In the genomic region with DNA sequence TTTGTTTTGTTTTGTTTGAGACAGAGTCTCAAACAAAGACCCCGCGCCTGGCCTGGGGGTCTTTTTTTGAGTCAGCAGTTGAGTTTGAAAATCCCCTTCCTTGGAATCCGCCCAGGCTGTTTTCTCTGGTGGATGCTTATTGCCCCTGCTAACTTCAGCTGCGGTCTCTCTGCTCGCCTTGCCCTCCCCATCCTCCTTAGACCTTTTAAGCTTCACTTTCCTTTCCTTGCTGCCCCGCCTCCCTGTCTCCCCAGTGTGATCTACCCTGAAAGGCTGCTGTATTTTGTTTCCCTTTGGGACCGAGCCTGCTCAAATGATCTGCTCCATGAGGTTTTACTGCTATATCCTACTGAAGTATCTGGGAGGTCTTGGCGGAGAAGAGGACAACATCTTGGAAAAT, we compare ENCODE assay signal across 13 cellular contexts. TPM values are rescaled to one million over a fixed set of nuclear protein-coding genes. Genes with fewer than 3 reads are reported as not detected.
DNase-seq lines count a peak whose midpoint lies in the region; ATAC-seq and TF ChIP-seq lines count a peak whose summit lies in the region.
"Had no signal": no experiment of that assay in that cellular context is flagged by ENCODE, and none has a peak within 500 bp of the region (broad histone marks: within the 10 kb centered on the region; RNA-seq: fewer than 3 reads in every experiment).

No MANE protein-coding gene starts in this region.

- no peaks in the 10 kb centered on the region for H3K27me3 Mint-ChIP-seq in activated naive CD8-positive, alpha-beta T cell treated with anti-CD3 and anti-CD28 coated beads, Interleukin-2, amount 10 ng/mL, durations not matched to agents 7 days and 5 days
- no peaks in the 10 kb centered on the region; the same call in 1 of the 2 replicates for H3K27me3 Mint-ChIP-seq in HFFc6 (ENCODE audit: insufficient read depth)

- peak overlapping the region; percentile 82 for H3K4me3 Mint-ChIP-seq in activated naive CD8-positive, alpha-beta T cell treated with anti-CD3 and anti-CD28 coated beads, Interleukin-2, amount 10 ng/mL, durations not matched to agents 7 days and 5 days
- H3K4me3 Mint-ChIP-seq in HFFc6 = no peak overlapping the region

- TF ChIP-seq CTCF in GM13976 (IDR thresholded peaks at IDR 0.05; ENCODE audit: borderline replicate concordance, control extremely low read depth, extremely low read depth, insufficient read depth, missing control alignments) (no peak), HFFc6 (IDR thresholded peaks at IDR 0.05) (no peak)

- H3K4me1 Mint-ChIP-seq in activated naive CD8-positive, alpha-beta T cell treated with anti-CD3 and anti-CD28 coated beads, Interleukin-2, amount 10 ng/mL, durations not matched to agents 7 days and 5 days = peaks cover 54% of the 10 kb centered on the region
- peaks cover 29% of the 10 kb centered on the region for H3K4me1 Mint-ChIP-seq in HFFc6 (ENCODE audit: low read depth)

- ATAC-seq in activated naive CD8-positive, alpha-beta T cell treated with anti-CD3 and anti-CD28 coated beads, Interleukin-2, amount 10 ng/mL, durations not matched to agents 7 days and 5 days (ENCODE audit: low read depth) = peak; percentile 51

- peak; percentile 81 for DNase-seq in GM13976 (ENCODE audit: low spot score)
- peak; percentile 26 to 32 for DNase-seq in activated CD4-positive, alpha-beta T cell treated with anti-CD3 and anti-CD28 coated beads for 4 hours
- DNase-seq in activated naive CD8-positive, alpha-beta T cell treated with anti-CD3 and anti-CD28 coated beads, Interleukin-2, amount 10 ng/mL, durations not matched to agents 7 days and 5 days = peak; percentile 47
- DNase-seq in stimulated activated CD4-positive, alpha-beta T cell treated with anti-CD3 and anti-CD28 coated beads, Interleukin-4, amount 100 ng/mL, for 1 hour = peak; percentile 28
- no peak for DNase-seq in NCI-H2081 (lab: John Stamatoyannopoulos, UW)
- DNase-seq in activated effector memory CD4-positive, alpha-beta T cell treated with anti-CD3 and anti-CD28 coated beads, Interleukin-2, amount 50 U/mL, for 16 hours = no peak
- DNase-seq in C1 segment of cervical spinal cord (lab: John Stamatoyannopoulos, UW) = no peak
- no peak for DNase-seq in HFFc6
- DNase-seq: cerebellar nuclear complex, GOT3, mammary epithelial cell, MM.1S, PC-9 had no signal

- peaks cover 55% of the 10 kb centered on the region for H3K36me3 Mint-ChIP-seq in activated naive CD8-positive, alpha-beta T cell treated with anti-CD3 and anti-CD28 coated beads, Interleukin-2, amount 10 ng/mL, durations not matched to agents 7 days and 5 days
- no peaks in the 10 kb centered on the region for H3K36me3 Mint-ChIP-seq in HFFc6 (ENCODE audit: low read depth)

- H3K9me3 Mint-ChIP-seq in activated naive CD8-positive, alpha-beta T cell treated with anti-CD3 and anti-CD28 coated beads, Interleukin-2, amount 10 ng/mL, durations not matched to agents 7 days and 5 days = no peaks in the 10 kb centered on the region
- no peaks in the 10 kb centered on the region for H3K9me3 Mint-ChIP-seq in HFFc6

- in situ Hi-C loops in GM13976 (cut with MboI; ENCODE audit: low sequenced_read_pairs, unreplicated experiment) = no loop called here

- H3K27ac Mint-ChIP-seq in activated naive CD8-positive, alpha-beta T cell treated with anti-CD3 and anti-CD28 coated beads, Interleukin-2, amount 10 ng/mL, durations not matched to agents 7 days and 5 days = peak overlapping the region; percentile 87
- no peak overlapping the region for H3K27ac Mint-ChIP-seq in HFFc6

- POLR2A ChIA-PET in activated naive CD8-positive, alpha-beta T cell treated with anti-CD3 and anti-CD28 coated beads, Interleukin-2, amount 10 ng/mL, durations not matched to agents 7 days and 5 days (lab: Charles Lee) = interaction anchor here (0.5 to 5.5 kb wide), 10 partner anchors 9 to 1961 kb away, joined by 3 to 70 read pairs (median 4); a partner anchor contains a TSS

RNA-seq across cellular contexts. Expression of a gene that starts 2.5 kb away (rescaled TPM):
- 10 to 100 TPM; 53.2 to 58.0 TPM for total RNA-seq in activated naive CD8-positive, alpha-beta T cell treated with anti-CD3 and anti-CD28 coated beads, Interleukin-2, amount 10 ng/mL, durations not matched to agents 7 days and 5 days
- 1 to 10 TPM; 1.6 to 2.9 (median 2.4) TPM for total RNA-seq in HFFc6 (2021; fragmentation: NEBNext Ultra II Directional; extraction: Animal tissue kit (Norgen Biotek cat#: 25700))

RNA-seq across cellular contexts. Expression of a gene that starts 41.9 kb away (rescaled TPM):
- total RNA-seq in activated naive CD8-positive, alpha-beta T cell treated with anti-CD3 and anti-CD28 coated beads, Interleukin-2, amount 10 ng/mL, durations not matched to agents 7 days and 5 days = 1 to 10 TPM in 1 of 2 experiments, under 1 TPM in 1; 0.99 to 3.7 TPM
- total RNA-seq in HFFc6 (2021; fragmentation: NEBNext Ultra II Directional; extraction: Animal tissue kit (Norgen Biotek cat#: 25700)) = under 1 TPM; 0.14 to 0.43 (median 0.29) TPM

Comparison
In these comparisons a context has a peak if more than half of its experiments do, and no peak if none do; other contexts are left out.
1. DNase-seq: peak in GM13976 (single experiment), activated CD4-positive, alpha-beta T cell treated with anti-CD3 and anti-CD28 coated beads for 4 hours (2 of 2), activated naive CD8-positive, alpha-beta T cell treated with anti-CD3 and anti-CD28 coated beads, Interleukin-2, amount 10 ng/mL, durations not matched to agents 7 days and 5 days (single experiment) and stimulated activated CD4-positive, alpha-beta T cell treated with anti-CD3 and anti-CD28 coated beads, Interleukin-4, amount 100 ng/mL, for 1 hour (single experiment); none in NCI-H2081 (0 of 2), activated effector memory CD4-positive, alpha-beta T cell treated with anti-CD3 and anti-CD28 coated beads, Interleukin-2, amount 50 U/mL, for 16 hours (single experiment), C1 segment of cervical spinal cord (0 of 14) and HFFc6 (single experiment).
2. RNA of a gene that starts 2.5 kb away (total RNA-seq): 53.2 to 58.0 TPM in activated naive CD8-positive, alpha-beta T cell treated with anti-CD3 and anti-CD28 coated beads, Interleukin-2, amount 10 ng/mL, durations not matched to agents 7 days and 5 days; 1.6 to 2.9 TPM in HFFc6; every median in the first group is over 10 times any median in the second.